In the genomic region with DNA sequence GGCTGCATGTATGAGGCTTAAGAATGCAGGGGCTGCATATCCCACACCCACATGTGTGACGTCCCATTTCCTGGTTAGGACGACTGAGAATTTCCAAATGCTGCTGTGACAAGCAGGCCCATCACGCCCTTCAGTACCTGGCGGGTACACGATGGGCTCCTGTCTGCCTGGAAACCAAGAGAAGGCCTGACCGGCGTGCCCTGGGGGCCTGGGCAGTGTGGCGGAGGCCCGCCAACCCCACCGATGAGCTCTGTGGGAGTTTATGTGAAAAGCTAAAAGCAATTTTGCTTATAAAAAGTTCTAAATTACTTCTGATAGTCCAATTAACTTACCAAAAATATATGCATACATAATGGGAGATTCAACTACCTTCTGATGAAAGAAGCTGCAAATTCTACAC, we compare ENCODE assay signal across 35 cellular contexts.
"Had no signal": no experiment of that assay in that cellular context is flagged by ENCODE, and none has a peak within 500 bp of the region (broad histone marks: within the 10 kb centered on the region; RNA-seq: fewer than 3 reads in every experiment).

No MANE protein-coding gene starts in this region.

- H3K4me2 ChIP-seq: KMS-11 had no signal

- H3K9me3 ChIP-seq: MG63 had no signal

- H3K4me3 ChIP-seq: MG63 had no signal

- DNase-seq: Kasumi-1, MG63, MM.1S, MV-4-11, NCI-H1048, NCI-H1092, NCI-H1092 treated with DMSO at 0.1 percent for 48 hours, NCI-H1105, NCI-H1105 treated with DMSO at 0.1 percent for 48 hours, NCI-H1417, NCI-H1417 treated with DMSO at 0.1 percent for 48 hours, NCI-H1436, NCI-H1436 treated with DMSO at 0.1 percent for 48 hours, NCI-H146, NCI-H1694, NCI-H1694 treated with DMSO at 0.1 percent for 48 hours, NCI-H187, NCI-H187 treated with DMSO at 0.1 percent for 48 hours, NCI-H1930, NCI-H2029, NCI-H2029 treated with DMSO at 0.1 percent for 48 hours, NCI-H2081, NCI-H2081 treated with DMSO at 0.1 percent for 48 hours, NCI-H2107, NCI-H2171, NCI-H2171 treated with DMSO at 0.1 percent for 48 hours, NCI-H2227 treated with DMSO at 0.1 percent for 48 hours, NCI-H226, NCI-H345, NCI-H446, NCI-H446 treated with DMSO at 0.1 percent for 48 hours, NCI-H510A, NCI-H510A treated with DMSO at 0.1 percent for 48 hours, NCI-H524 had no signal

- H3K27ac ChIP-seq: KMS-11 had no signal

- H3K27me3 ChIP-seq: MG63 had no signal

- H3K36me3 ChIP-seq: MG63 had no signal

- H3K9ac ChIP-seq: KMS-11 had no signal
